Comparison of ENCODE assay signal across 31 cellular contexts in the genomic region with DNA sequence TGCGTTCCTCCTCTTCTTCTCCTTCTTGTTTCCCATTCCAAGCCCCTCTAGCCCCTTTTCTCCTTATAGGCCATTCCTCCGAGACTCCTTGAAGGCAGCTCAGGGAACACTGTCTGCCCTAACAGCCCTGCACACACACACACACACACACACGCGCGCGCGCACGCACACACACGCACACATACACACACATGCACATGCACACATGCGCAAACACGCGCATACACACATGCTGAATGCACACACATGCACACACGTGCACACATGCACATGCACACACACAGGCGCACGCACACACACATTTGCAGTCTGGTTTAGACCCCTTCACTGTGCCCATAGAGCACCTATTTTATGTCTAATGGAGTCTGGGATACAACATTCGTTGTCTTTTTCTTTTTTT. TPM values are rescaled to one million over a fixed set of nuclear protein-coding genes. Genes with fewer than 3 reads are reported as not detected.
"Had no signal": no experiment of that assay in that cellular context is flagged by ENCODE, and none has a peak within 500 bp of the region (broad histone marks: within the 10 kb centered on the region; RNA-seq: fewer than 3 reads in every experiment).

No MANE protein-coding gene starts in this region.

- FAIRE-seq: astrocyte, endometrium, endothelial cell of umbilical vein had no signal

- H3K36me3 ChIP-seq: colonic mucosa, esophagus squamous epithelium had no signal

- DNase-seq: activated CD4-positive, alpha-beta memory T cell treated with anti-CD3 and anti-CD28 coated beads, Interleukin-2, amount 10 ng/mL, durations not matched to agents 7 days and 5 days; activated CD4-positive, alpha-beta T cell treated with anti-CD3 and anti-CD28 coated beads for 1 hour; activated CD4-positive, alpha-beta T cell treated with anti-CD3 and anti-CD28 coated beads for 4 hours; activated CD4-positive, alpha-beta T cell treated with anti-CD3 and anti-CD28 coated beads, Interleukin-2, amount 10 ng/mL, durations not matched to agents 7 days and 5 days; activated CD4-positive, alpha-beta T cell treated with anti-CD3 and anti-CD28 coated beads, Interleukin-2, amount 50 U/mL, for 4 hours; activated CD8-positive, alpha-beta memory T cell treated with anti-CD3 and anti-CD28 coated beads, Interleukin-2, amount 50 U/mL, for 48 hours; activated effector memory CD4-positive, alpha-beta T cell treated with Interleukin-2 at 50 U/mL for 16 hours; activated gamma-delta T cell treated with Interleukin-2 at 50 U/mL for 16 hours; activated naive CD4-positive, alpha-beta T cell treated with anti-CD3 and anti-CD28 coated beads, Interleukin-2, amount 50 U/mL, for 16 hours; activated naive CD4-positive, alpha-beta T cell treated with Interleukin-2 at 50 U/mL for 16 hours; activated T-cell treated with anti-CD3 and anti-CD28 coated beads for 4 hours; activated T-cell treated with anti-CD3 and anti-CD28 coated beads, Interleukin-2, amount 50 U/mL, for 24 hours; amniotic stem cell; anterior cingulate cortex; caudate nucleus; colonic mucosa; effector CD8-positive, alpha-beta T cell; esophagus squamous epithelium; foreskin melanocyte; head of caudate nucleus had no signal

- H3K9me3 ChIP-seq: colonic mucosa, esophagus squamous epithelium, gastroesophageal sphincter had no signal

- ATAC-seq: activated T-helper 17 cell treated with anti-CD3 and anti-CD28 coated beads, Interleukin-2, amount 50 U/mL, for 72 hours; gastroesophageal sphincter had no signal

- H3K27ac ChIP-seq: colonic mucosa, epithelial cell of prostate, esophagus squamous epithelium, gastroesophageal sphincter had no signal

- H3K4me1 ChIP-seq: colonic mucosa, esophagus squamous epithelium, gastroesophageal sphincter had no signal

- H3K4me3 ChIP-seq: colonic mucosa, esophagus squamous epithelium, gastroesophageal sphincter had no signal

- H3K27me3 ChIP-seq: colonic mucosa had no signal

RNA-seq across cellular contexts. Expression of a gene that starts 17.8 kb away (rescaled TPM):
- total RNA-seq: activated CD4-positive, alpha-beta memory T cell treated with anti-CD3 and anti-CD28 coated beads, Interleukin-2, amount 10 ng/mL, durations not matched to agents 7 days and 5 days; activated CD4-positive, alpha-beta T cell treated with anti-CD3 and anti-CD28 coated beads, Interleukin-2, amount 10 ng/mL, durations not matched to agents 7 days and 5 days; activated T-helper 17 cell treated with anti-CD3 and anti-CD28 coated beads, Interleukin-2, amount 50 U/mL, for 72 hours; dermis microvascular lymphatic vessel endothelial cell; endothelial cell of umbilical vein; fibroblast of lung; fibroblast of villous mesenchyme; glomerular endothelial cell; T-helper 1 cell treated with Interleukin-12 subunit alpha and Interleukin-12 subunit beta and Interleukin-4 antibody, amounts not matched to agents 30 ng/mL and 1 ng/mL, for 36 hours had no signal
- polyA plus RNA-seq: endothelial cell of umbilical vein, fibroblast of lung had no signal
